28 cellular contexts compared by ENCODE assay signal in genomic region chr5:34632805-34633414, GRCh38.
"Had no signal": no experiment of that assay in that cellular context is flagged by ENCODE, and none has a peak within 500 bp of the region (broad histone marks: within the 10 kb centered on the region; RNA-seq: fewer than 3 reads in every experiment).

No MANE protein-coding gene starts in this region.

- H3K27me3 Mint-ChIP-seq: dendritic cell treated with granulocyte-macrophage colony-stimulating factor and Interleukin-4, amounts not matched to agents 40 ng/mL and 50 ng/mL, for 4 days; type B pancreatic cell had no signal

- H3K4me3 Mint-ChIP-seq: activated naive CD8-positive, alpha-beta T cell treated with anti-CD3 and anti-CD28 coated beads, Interleukin-2, amount 10 ng/mL, durations not matched to agents 7 days and 5 days; dendritic cell treated with granulocyte-macrophage colony-stimulating factor and Interleukin-4, amounts not matched to agents 40 ng/mL and 50 ng/mL, for 4 days; natural killer cell; T-helper 17 cell; type B pancreatic cell had no signal

- H3K4me1 ChIP-seq: gastroesophageal sphincter, lower lobe of right lung, right lobe of liver, vagina had no signal

- H3K4me1 Mint-ChIP-seq: activated naive CD8-positive, alpha-beta T cell treated with anti-CD3 and anti-CD28 coated beads, Interleukin-2, amount 10 ng/mL, durations not matched to agents 7 days and 5 days; natural killer cell; T-helper 17 cell had no signal

- H3K36me3 Mint-ChIP-seq: activated naive CD8-positive, alpha-beta T cell treated with anti-CD3 and anti-CD28 coated beads, Interleukin-2, amount 10 ng/mL, durations not matched to agents 7 days and 5 days; natural killer cell; type B pancreatic cell had no signal

- H3K4me3 ChIP-seq: gastroesophageal sphincter, lower lobe of right lung, right lobe of liver, testis, vagina had no signal

- H3K27ac Mint-ChIP-seq: activated naive CD8-positive, alpha-beta T cell treated with anti-CD3 and anti-CD28 coated beads, Interleukin-2, amount 10 ng/mL, durations not matched to agents 7 days and 5 days; dendritic cell treated with granulocyte-macrophage colony-stimulating factor and Interleukin-4, amounts not matched to agents 40 ng/mL and 50 ng/mL, for 4 days; natural killer cell; T-helper 17 cell; type B pancreatic cell had no signal

- H3K9me3 ChIP-seq: lower lobe of right lung, right lobe of liver, testis, vagina had no signal

- DNase-seq: activated CD4-positive, alpha-beta T cell treated with anti-CD3 and anti-CD28 coated beads for 4 hours; activated CD4-positive, alpha-beta T cell treated with anti-CD3 and anti-CD28 coated beads, Interleukin-2, amount 50 U/mL, for 48 hours; activated CD4-positive, CD25-positive, alpha-beta regulatory T cell; activated CD8-positive, alpha-beta memory T cell treated with anti-CD3 and anti-CD28 coated beads, Interleukin-2, amount 50 U/mL, for 48 hours; activated naive CD4-positive, alpha-beta T cell treated with Interleukin-2 at 50 U/mL for 16 hours; activated naive CD8-positive, alpha-beta T cell treated with anti-CD3 and anti-CD28 coated beads, Interleukin-2, amount 10 ng/mL, durations not matched to agents 7 days and 5 days; activated T-cell treated with anti-CD3 and anti-CD28 coated beads, Interleukin-2, amount 50 U/mL, for 48 hours; amygdala; effector CD8-positive, alpha-beta T cell; head of caudate nucleus; left colon; lower lobe of right lung; mesendoderm; natural killer cell; nucleus accumbens; posterior cingulate gyrus; right lobe of liver; small intestine; stimulated activated CD4-positive, alpha-beta T cell treated with anti-CD3 and anti-CD28 coated beads, Interleukin-4, amount 100 ng/mL, for 1 hour; stimulated activated naive CD4-positive, alpha-beta T cell; SW 1271; T-helper 17 cell; testis had no signal

- H3K27me3 ChIP-seq: gastroesophageal sphincter, right lobe of liver, testis, vagina had no signal

- ATAC-seq: esophagus mucosa, gastroesophageal sphincter, left colon, lower lobe of right lung, natural killer cell, T-helper 17 cell had no signal

- H3K9me3 Mint-ChIP-seq: activated naive CD8-positive, alpha-beta T cell treated with anti-CD3 and anti-CD28 coated beads, Interleukin-2, amount 10 ng/mL, durations not matched to agents 7 days and 5 days; natural killer cell had no signal

- H3K36me3 ChIP-seq: gastroesophageal sphincter, lower lobe of right lung, right lobe of liver, vagina had no signal

- H3K27ac ChIP-seq: gastroesophageal sphincter, lower lobe of right lung, right lobe of liver, vagina had no signal
